ENCODE assay signal across 22 cellular contexts in genomic region chr21:17191346-17191993, GRCh38.
"Had no signal": no experiment of that assay in that cellular context is flagged by ENCODE, and none has a peak within 500 bp of the region (broad histone marks: within the 10 kb centered on the region; RNA-seq: fewer than 3 reads in every experiment).

No MANE protein-coding gene starts in this region.

- H3K4me1 Mint-ChIP-seq: immature natural killer cell, memory B cell had no signal

- H3K4me3 ChIP-seq: body of pancreas, gastrocnemius medialis, heart left ventricle, left ventricle myocardium inferior, tibial nerve had no signal

- H3K36me3 ChIP-seq: gastrocnemius medialis, heart left ventricle, left ventricle myocardium inferior, tibial nerve had no signal

- H3K4me1 ChIP-seq: body of pancreas, gastrocnemius medialis, left ventricle myocardium inferior had no signal

- H3K9me3 ChIP-seq: body of pancreas, gastrocnemius medialis had no signal

- H3K36me3 Mint-ChIP-seq: activated CD4-positive, alpha-beta memory T cell treated with anti-CD3 and anti-CD28 coated beads for 36 hours; memory B cell had no signal

- ATAC-seq: body of pancreas, gastrocnemius medialis, heart left ventricle, WTC11 had no signal

- DNase-seq: activated CD4-positive, alpha-beta memory T cell treated with anti-CD3 and anti-CD28 coated beads for 36 hours; activated CD4-positive, alpha-beta T cell treated with anti-CD3 and anti-CD28 coated beads for 4 hours; activated gamma-delta T cell treated with Interleukin-2 at 50 U/mL for 16 hours; activated T-cell treated with anti-CD3 and anti-CD28 coated beads for 4 hours; amygdala; body of pancreas; caudate nucleus; gastrocnemius medialis; heart left ventricle; immature natural killer cell; kidney glomerular epithelial cell; left ventricle myocardium inferior; occipital lobe; stimulated activated naive CD4-positive, alpha-beta T cell treated with Interleukin-2 at 50 U/mL for 16 hours; T-helper 2 cell had no signal

- H3K27me3 ChIP-seq: body of pancreas, gastrocnemius medialis, heart left ventricle, tibial nerve had no signal

- H3K27me3 Mint-ChIP-seq: activated CD4-positive, alpha-beta memory T cell treated with anti-CD3 and anti-CD28 coated beads for 36 hours; activated naive CD8-positive, alpha-beta T cell; memory B cell; progenitor cell of endocrine pancreas had no signal

- H3K27ac Mint-ChIP-seq: activated CD4-positive, alpha-beta memory T cell treated with anti-CD3 and anti-CD28 coated beads for 36 hours; activated naive CD8-positive, alpha-beta T cell; activated T-helper 1 cell treated with anti-CD3 and anti-CD28 coated beads, Interleukin-12 subunit alpha, Interleukin-12 subunit beta, Interleukin-2, Interleukin-4 antibody, amounts not matched to agents 30 ng/mL and 10 ng/mL and 1 ng/mL, durations not matched to agents 14 hours and 24 hours and 36 hours; memory B cell; progenitor cell of endocrine pancreas; WTC11 had no signal

- H3K27ac ChIP-seq: body of pancreas, epithelial cell of prostate, gastrocnemius medialis, heart left ventricle, left ventricle myocardium inferior, tibial nerve had no signal

- H3K4me3 Mint-ChIP-seq: activated CD4-positive, alpha-beta memory T cell treated with anti-CD3 and anti-CD28 coated beads for 36 hours; activated naive CD8-positive, alpha-beta T cell; activated T-helper 1 cell treated with anti-CD3 and anti-CD28 coated beads, Interleukin-12 subunit alpha, Interleukin-12 subunit beta, Interleukin-2, Interleukin-4 antibody, amounts not matched to agents 30 ng/mL and 10 ng/mL and 1 ng/mL, durations not matched to agents 14 hours and 24 hours and 36 hours; immature natural killer cell; memory B cell; WTC11 had no signal
